Comparison of ENCODE assay signal across 16 cellular contexts in genomic region chr1:53948291-53948690, GRCh38. TPM values are rescaled to one million over a fixed set of nuclear protein-coding genes. Genes with fewer than 3 reads are reported as not detected.
DNase-seq lines count a peak whose midpoint lies in the region; ATAC-seq, FAIRE-seq and TF ChIP-seq lines count a peak whose summit lies in the region.
"Had no signal": no experiment of that assay in that cellular context is flagged by ENCODE, and none has a peak within 500 bp of the region (broad histone marks: within the 10 kb centered on the region; RNA-seq: fewer than 3 reads in every experiment).

No MANE protein-coding gene starts in this region.

- no peak overlapping the region for H3K27ac Mint-ChIP-seq in T-cell

- H3K4me3 ChIP-seq in HepG2 (replicated peaks in 1 of 3; ENCODE audit: insufficient read depth in 1 of 3, low read depth in 2 of 3, low read length in 3 of 3) (no peak overlapping the region), right lobe of liver (no peak overlapping the region), hepatocyte (no peak overlapping the region)
- H3K4me3 ChIP-seq: ovary had no signal

- H2AFZ ChIP-seq in HepG2 (ENCODE audit: low read length) (no peak overlapping the region), hepatocyte (no peak overlapping the region)

- H3K27ac ChIP-seq in HepG2 (ENCODE audit: extremely low read length, insufficient read depth, low read length) = no peak overlapping the region
- H3K27ac ChIP-seq in right lobe of liver = no peak overlapping the region
- H3K27ac ChIP-seq in hepatocyte = peak overlapping the region; percentile 98
- peak overlapping the region; percentile 3 for H3K27ac ChIP-seq in temporal lobe (ENCODE audit: low read depth, low read length)
- H3K27ac ChIP-seq: RWPE1 had no signal

- no peak for TF ChIP-seq CTCF in HepG2 (CRISPR knock-in tag; IDR thresholded peaks at IDR 0.05)
- TF ChIP-seq CTCF in right lobe of liver (IDR thresholded peaks at IDR 0.05) = no peak
- no peak for TF ChIP-seq CTCF in hepatocyte (IDR thresholded peaks at IDR 0.05; ENCODE audit: poor library complexity)
- no peak for TF ChIP-seq CTCF in GM13977 (IDR thresholded peaks at IDR 0.05; ENCODE audit: extremely low read depth, insufficient read depth, missing control alignments)

- 94% methylated on average over 5 of the region's 5 CpGs for WGBS in HepG2 (ENCODE audit: low lambda C conversion rate)
- WGBS in right lobe of liver (ENCODE audit: insufficient coverage, low coverage, low lambda C conversion rate, missing lambda C conversion rate) = 82% methylated on average over 5 of the region's 5 CpGs
- WGBS in hepatocyte (ENCODE audit: low lambda C conversion rate, missing lambda C conversion rate) = 93% methylated on average over 5 of the region's 5 CpGs

- in situ Hi-C loops in HepG2 (cut with HindIII; ENCODE audit: extremely low pct_ligation_motif_present, low pct_unique_long_range_greater_than_20kb) (no loop called here), GM13977 (cut with MboI; ENCODE audit: low pct_unique_long_range_greater_than_20kb, low sequenced_read_pairs, unreplicated experiment) (no loop called here)

- H3K4me2 ChIP-seq in HepG2 (ENCODE audit: low read depth, low read length) = peak overlapping the region; percentile 20; the same call in 1 of the 2 replicates
- peak overlapping the region; percentile 89 for H3K4me2 ChIP-seq in hepatocyte

- H4K20me1 ChIP-seq in HepG2 (ENCODE audit: insufficient read depth, low read length) (0 out of 2 replicates have a peak, but pooled peaks cover 4% of the 10 kb centered on the region), hepatocyte (ENCODE audit: insufficient read depth, poor library complexity, severe bottlenecking) (peaks cover 7% of the 10 kb centered on the region)

- peaks cover 8% of the 10 kb centered on the region for H3K36me3 Mint-ChIP-seq in T-cell

- no peaks in the 10 kb centered on the region for H3K9me3 ChIP-seq in HepG2 (ENCODE audit: low read length)
- H3K9me3 ChIP-seq in right lobe of liver = no peaks in the 10 kb centered on the region
- H3K9me3 ChIP-seq in hepatocyte (ENCODE audit: low read depth) = no peaks in the 10 kb centered on the region
- H3K9me3 ChIP-seq: ovary had no signal

- H3K27me3 ChIP-seq in HepG2 (ENCODE audit: control insufficient read depth in 1 of 2, insufficient read depth in 2 of 2, low read length in 2 of 2) (no peaks in the 10 kb centered on the region; a peak in 1 of 5 replicates), right lobe of liver (no peaks in the 10 kb centered on the region), hepatocyte (no peaks in the 10 kb centered on the region)
- H3K27me3 ChIP-seq: ovary had no signal

- no peak for ATAC-seq in HepG2
- no peak for ATAC-seq in right lobe of liver
- no peak for ATAC-seq in T-cell (replicated peaks in 1 of 4)

- DNase-seq in HepG2 (ENCODE audit: low spot score) (no peak), right lobe of liver (no peak), T-cell (no peak), hepatocyte (ENCODE audit: low spot score) (no peak), D341Med (ENCODE audit: low spot score) (no peak), GM13977 (ENCODE audit: low spot score) (no peak)
- DNase-seq in activated effector memory CD4-positive, alpha-beta T cell treated with anti-CD3 and anti-CD28 coated beads, Interleukin-2, amount 50 U/mL, for 16 hours = no peak
- DNase-seq: activated gamma-delta T cell; effector CD4-positive, alpha-beta T cell; stimulated activated naive CD4-positive, alpha-beta T cell treated with Interleukin-2 at 50 U/mL for 16 hours had no signal

- H3K9ac ChIP-seq in HepG2 (ENCODE audit: insufficient read depth, low read depth, low read length) = no peak overlapping the region

- H3K36me3 ChIP-seq in HepG2 (replicated peaks in 1 of 2; ENCODE audit: control insufficient read depth in 1 of 2, insufficient read depth in 2 of 2, low read length in 2 of 2) = peaks cover 10 to 27% of the 10 kb centered on the region in 2 experiments; a peak in 4 of 5 replicates
- peaks cover 0 to 9% (median 6%) of the 10 kb centered on the region in 4 donors for H3K36me3 ChIP-seq in right lobe of liver
- no peaks in the 10 kb centered on the region for H3K36me3 ChIP-seq in hepatocyte (replicated peaks; ENCODE audit: insufficient read depth, low read depth)
- H3K36me3 ChIP-seq: ovary had no signal

- BruUV-seq in HepG2 (replicated peaks; lab: Mats Ljungman, UMichigan) = no TSS peak

- peaks cover 38 to 43% (median 41%) of the 10 kb centered on the region in 3 donors for H3K4me1 Mint-ChIP-seq in T-cell

- H3K9me2 ChIP-seq in hepatocyte (replicated peaks; ENCODE audit: insufficient read depth) = no peaks in the 10 kb centered on the region

- POLR2A ChIA-PET in HepG2 (lab: Yijun Ruan, JAX) (interaction anchor here (1.1 to 1.7 kb wide), 4 partner anchors 8 to 88 kb away, joined by 3 to 7 read pairs (median 4); no protein-coding TSS in a partner anchor), T-cell (lab: Charles Lee) (interaction anchor here (0.5 to 0.7 kb wide), 2 partner anchors 89 to 104 kb away, joined by 3 to 4 read pairs; no protein-coding TSS in a partner anchor)

- H3K9me3 Mint-ChIP-seq in T-cell = no peaks in the 10 kb centered on the region
- H3K9me3 Mint-ChIP-seq: H9 had no signal

- TF ChIP-seq POLR2A in HepG2 (IDR thresholded peaks at IDR 0.05; ENCODE audit: insufficient read depth in 1 of 2, low read depth in 2 of 2, low read length in 2 of 2) (no peak), right lobe of liver (IDR thresholded peaks at IDR 0.05) (no peak)

- TF ChIP-seq EP300 in HepG2 (IDR thresholded peaks at IDR 0.05; ENCODE audit: low read depth in 2 of 2, low read length in 2 of 2) (no peak), HepG2 (CRISPR knock-in tag; IDR thresholded peaks at IDR 0.05; ENCODE audit: borderline replicate concordance) (no peak)

- no peaks in the 10 kb centered on the region for H3K27me3 Mint-ChIP-seq in T-cell

- H3K4me1 ChIP-seq in HepG2 (ENCODE audit: insufficient read depth, low read length) (peaks cover 62% of the 10 kb centered on the region), right lobe of liver (peaks cover 0 to 40% (median 0%) of the 10 kb centered on the region in 4 donors), hepatocyte (ENCODE audit: insufficient read depth) (peaks cover 21% of the 10 kb centered on the region)

- CTCF ChIA-PET in HepG2 (lab: Yijun Ruan, JAX; ENCODE audit: low intra/inter-chr PET ratio, low total read pairs) = interaction anchor here (0.7 to 4.2 kb wide), 5 partner anchors 11 to 134 kb away, joined by 3 to 53 read pairs (median 6); no protein-coding TSS in a partner anchor
- CTCF ChIA-PET in T-cell (lab: Charles Lee) = interaction anchor here (0.8 to 2.8 kb wide), 7 partner anchors 8 to 88 kb away, joined by 3 to 22 read pairs (median 5); no protein-coding TSS in a partner anchor

- no peak for FAIRE-seq in HepG2 (lab: Jason Lieb, UNC)

- intact Hi-C loops in HepG2 (cut with micrococcal nuclease; ENCODE audit: unreplicated experiment) = loop anchor here (5.0 kb wide), 1 partner anchor 56 kb away; the partner anchor contains the start of gene DIO1
- intact Hi-C loops in right lobe of liver (cut with DNase I) = loop anchor here in 1 of 2 donors (5.0 kb wide), 2 partner anchors 56 to 71 kb away; partner anchors contain the start of gene DIO1

- H3K4me3 Mint-ChIP-seq in T-cell = peak overlapping the region; percentile 17 to 96 (median 21)

- no peak for TF ChIP-seq RAD21 in HepG2 (CRISPR knock-in tag; IDR thresholded peaks at IDR 0.05)

- H3K79me2 ChIP-seq in HepG2 (ENCODE audit: insufficient read depth, low read length) = peaks cover 53% of the 10 kb centered on the region
- H3K79me2 ChIP-seq in hepatocyte = peaks cover 84% of the 10 kb centered on the region

RNA-seq across cellular contexts. Expression of gene LRRC42, which starts 2.1 kb away (rescaled TPM):
- 43.6 and 55.1 TPM in 2 replicates for total RNA-seq in HepG2 (2016; rRNA removed; fragmentation: Illumina TruSeq; extraction: Trizol)
- 14.7 and 15.5 TPM in 2 replicates for total RNA-seq in HepG2 (2016; cell fraction: cytosol; rRNA removed; fragmentation: Illumina TruSeq; extraction: Trizol; ENCODE audit: low read depth)
- total RNA-seq in HepG2 (2016; cell fraction: insoluble cytoplasmic fraction; rRNA removed; fragmentation: Illumina TruSeq; extraction: Trizol) = 40.9 and 54.9 TPM in 2 replicates
- total RNA-seq in HepG2 (2016; cell fraction: membrane; rRNA removed; fragmentation: Illumina TruSeq; extraction: Trizol) = 28.8 and 31.5 TPM in 2 replicates
- total RNA-seq in HepG2 (2016; cell fraction: nucleus; rRNA removed; fragmentation: Illumina TruSeq; extraction: Trizol) = 19.6 and 22.9 TPM in 2 replicates
- polyA plus RNA-seq in HepG2 (2011; rRNA removed) = 27.2 and 30.6 TPM in 2 replicates
- polyA plus RNA-seq in HepG2 (2011; cell fraction: cytosol; rRNA removed) = 23.7 and 24.0 TPM in 2 replicates
- polyA plus RNA-seq in HepG2 (2011; cell fraction: nucleus; rRNA removed) = 13.2 and 13.6 TPM in 2 replicates
- 30.5 and 31.4 TPM in 2 replicates for polyA plus RNA-seq in HepG2 (2012)
- 14.5 and 16.9 TPM in 2 replicates for polyA plus RNA-seq in HepG2 (2016; cell fraction: cytosol; fragmentation: Illumina TruSeq; extraction: Trizol; ENCODE audit: low read depth)
- 56.4 and 59.0 TPM in 2 replicates for polyA plus RNA-seq in HepG2 (2016; cell fraction: insoluble cytoplasmic fraction; fragmentation: Illumina TruSeq; extraction: Trizol; ENCODE audit: low read depth)
- 20.2 and 21.5 TPM in 2 replicates for polyA plus RNA-seq in HepG2 (2016; cell fraction: membrane; fragmentation: Illumina TruSeq; extraction: Trizol; ENCODE audit: low read depth)
- 33.1 and 36.6 TPM in 2 replicates for polyA plus RNA-seq in HepG2 (2016; cell fraction: nucleus; fragmentation: Illumina TruSeq; extraction: Trizol; ENCODE audit: insufficient read depth, low read depth)
- polyA minus RNA-seq in HepG2 (2011; rRNA and poly(A)+ RNA removed; ENCODE audit: low replicate concordance) = 18.6 and 20.1 TPM in 2 replicates
- 18.0 and 23.7 TPM in 2 replicates for polyA minus RNA-seq in HepG2 (2011; cell fraction: cytosol; rRNA and poly(A)+ RNA removed)
- polyA minus RNA-seq in HepG2 (2011; cell fraction: nucleus; rRNA and poly(A)+ RNA removed) = 8.9 and 14.4 TPM in 2 replicates
- 10 to 100 TPM in 4 of 6 experiments, 1 to 10 TPM in 2; 9.7 to 19.9 (median 14.8) TPM for total RNA-seq in right lobe of liver
- total RNA-seq in T-cell = 1 to 10 TPM; 6.3 to 8.8 (median 7.9) TPM
- total RNA-seq in hepatocyte = 56.6 and 64.4 TPM in 2 replicates
- polyA plus RNA-seq in hepatocyte = 58.2 and 62.7 TPM in 2 replicates
- 12.3 TPM for total RNA-seq in temporal lobe

RNA-seq across cellular contexts. Expression of gene IFT25, which starts 2.8 kb away (rescaled TPM):
- 48.0 and 52.8 TPM in 2 replicates for total RNA-seq in HepG2 (2016; rRNA removed; fragmentation: Illumina TruSeq; extraction: Trizol)
- 24.1 and 25.2 TPM in 2 replicates for total RNA-seq in HepG2 (2016; cell fraction: cytosol; rRNA removed; fragmentation: Illumina TruSeq; extraction: Trizol; ENCODE audit: low read depth)
- 51.0 and 53.3 TPM in 2 replicates for total RNA-seq in HepG2 (2016; cell fraction: insoluble cytoplasmic fraction; rRNA removed; fragmentation: Illumina TruSeq; extraction: Trizol)
- total RNA-seq in HepG2 (2016; cell fraction: membrane; rRNA removed; fragmentation: Illumina TruSeq; extraction: Trizol) = 25.7 and 27.9 TPM in 2 replicates
- total RNA-seq in HepG2 (2016; cell fraction: nucleus; rRNA removed; fragmentation: Illumina TruSeq; extraction: Trizol) = 33.4 and 40.9 TPM in 2 replicates
- polyA plus RNA-seq in HepG2 (2011; rRNA removed) = 12.7 and 19.7 TPM in 2 replicates
- 6.7 and 7.6 TPM in 2 replicates for polyA plus RNA-seq in HepG2 (2011; cell fraction: cytosol; rRNA removed)
- polyA plus RNA-seq in HepG2 (2011; cell fraction: nucleus; rRNA removed) = 9.1 and 12.2 TPM in 2 replicates
- polyA plus RNA-seq in HepG2 (2012) = 14.1 and 30.4 TPM in 2 replicates
- 34.6 and 42.0 TPM in 2 replicates for polyA plus RNA-seq in HepG2 (2016; cell fraction: cytosol; fragmentation: Illumina TruSeq; extraction: Trizol; ENCODE audit: low read depth)
- 68.1 and 73.1 TPM in 2 replicates for polyA plus RNA-seq in HepG2 (2016; cell fraction: insoluble cytoplasmic fraction; fragmentation: Illumina TruSeq; extraction: Trizol; ENCODE audit: low read depth)
- 29.4 and 29.9 TPM in 2 replicates for polyA plus RNA-seq in HepG2 (2016; cell fraction: membrane; fragmentation: Illumina TruSeq; extraction: Trizol; ENCODE audit: low read depth)
- polyA plus RNA-seq in HepG2 (2016; cell fraction: nucleus; fragmentation: Illumina TruSeq; extraction: Trizol; ENCODE audit: insufficient read depth, low read depth) = 50.9 and 56.0 TPM in 2 replicates
- 0.70 and 3.3 TPM in 2 replicates for polyA minus RNA-seq in HepG2 (2011; rRNA and poly(A)+ RNA removed; ENCODE audit: low replicate concordance)
- 3.1 and 3.6 TPM in 2 replicates for polyA minus RNA-seq in HepG2 (2011; cell fraction: cytosol; rRNA and poly(A)+ RNA removed)
- polyA minus RNA-seq in HepG2 (2011; cell fraction: nucleus; rRNA and poly(A)+ RNA removed) = 30.0 and 36.9 TPM in 2 replicates
- 10 to 100 TPM; 11.7 to 19.3 (median 12.9) TPM for total RNA-seq in right lobe of liver
- total RNA-seq in T-cell = 10 to 100 TPM; 24.5 to 33.1 (median 31.2) TPM
- 27.4 and 28.0 TPM in 2 replicates for total RNA-seq in hepatocyte
- 69.0 and 69.2 TPM in 2 replicates for polyA plus RNA-seq in hepatocyte
- total RNA-seq in temporal lobe = 15.2 TPM

RNA-seq across cellular contexts. Expression of gene DIO1, which starts 54.3 kb away (rescaled TPM):
- 31.1 and 45.6 TPM in 2 replicates for total RNA-seq in HepG2 (2016; rRNA removed; fragmentation: Illumina TruSeq; extraction: Trizol)
- 6.5 and 7.5 TPM in 2 replicates for total RNA-seq in HepG2 (2016; cell fraction: cytosol; rRNA removed; fragmentation: Illumina TruSeq; extraction: Trizol; ENCODE audit: low read depth)
- 32.5 and 46.6 TPM in 2 replicates for total RNA-seq in HepG2 (2016; cell fraction: insoluble cytoplasmic fraction; rRNA removed; fragmentation: Illumina TruSeq; extraction: Trizol)
- total RNA-seq in HepG2 (2016; cell fraction: membrane; rRNA removed; fragmentation: Illumina TruSeq; extraction: Trizol) = 19.8 and 20.1 TPM in 2 replicates
- total RNA-seq in HepG2 (2016; cell fraction: nucleus; rRNA removed; fragmentation: Illumina TruSeq; extraction: Trizol) = 40.7 and 43.4 TPM in 2 replicates
- polyA plus RNA-seq in HepG2 (2011; rRNA removed) = 13.5 and 16.3 TPM in 2 replicates
- polyA plus RNA-seq in HepG2 (2011; cell fraction: cytosol; rRNA removed) = 11.0 and 14.6 TPM in 2 replicates
- polyA plus RNA-seq in HepG2 (2011; cell fraction: nucleus; rRNA removed) = 6.9 and 7.0 TPM in 2 replicates
- polyA plus RNA-seq in HepG2 (2012) = 8.0 and 13.8 TPM in 2 replicates
- 4.3 and 4.9 TPM in 2 replicates for polyA plus RNA-seq in HepG2 (2016; cell fraction: cytosol; fragmentation: Illumina TruSeq; extraction: Trizol; ENCODE audit: low read depth)
- polyA plus RNA-seq in HepG2 (2016; cell fraction: insoluble cytoplasmic fraction; fragmentation: Illumina TruSeq; extraction: Trizol; ENCODE audit: low read depth) = 27.2 and 29.7 TPM in 2 replicates
- 9.8 and 10.5 TPM in 2 replicates for polyA plus RNA-seq in HepG2 (2016; cell fraction: membrane; fragmentation: Illumina TruSeq; extraction: Trizol; ENCODE audit: low read depth)
- polyA plus RNA-seq in HepG2 (2016; cell fraction: nucleus; fragmentation: Illumina TruSeq; extraction: Trizol; ENCODE audit: insufficient read depth, low read depth) = 59.0 and 63.1 TPM in 2 replicates
- polyA minus RNA-seq in HepG2 (2011; rRNA and poly(A)+ RNA removed; ENCODE audit: low replicate concordance) = 20.1 TPM in 1 of 2 replicates, not detected in the other
- 7.8 and 8.1 TPM in 2 replicates for polyA minus RNA-seq in HepG2 (2011; cell fraction: cytosol; rRNA and poly(A)+ RNA removed)
- 13.6 and 13.8 TPM in 2 replicates for polyA minus RNA-seq in HepG2 (2011; cell fraction: nucleus; rRNA and poly(A)+ RNA removed)
- total RNA-seq in right lobe of liver = 100 to 1,000 TPM in 3 of 6 experiments, 10 to 100 TPM in 3; 27.2 to 132 (median 72.1) TPM
- not detected for total RNA-seq in T-cell
- total RNA-seq in hepatocyte = 28.7 and 31.2 TPM in 2 replicates
- polyA plus RNA-seq in hepatocyte = 12.4 and 24.2 TPM in 2 replicates
- total RNA-seq in temporal lobe = not detected
- total RNA-seq: H9, lung microvascular endothelial cell had no signal
- polyA plus RNA-seq: BJ, ovary had no signal

RNA-seq across cellular contexts. Expression of gene YIPF1, which starts 58.7 kb away (rescaled TPM):
- 19.0 and 21.1 TPM in 2 replicates for total RNA-seq in HepG2 (2016; rRNA removed; fragmentation: Illumina TruSeq; extraction: Trizol)
- total RNA-seq in HepG2 (2016; cell fraction: cytosol; rRNA removed; fragmentation: Illumina TruSeq; extraction: Trizol; ENCODE audit: low read depth) = 7.5 and 9.3 TPM in 2 replicates
- 18.1 and 18.6 TPM in 2 replicates for total RNA-seq in HepG2 (2016; cell fraction: insoluble cytoplasmic fraction; rRNA removed; fragmentation: Illumina TruSeq; extraction: Trizol)
- total RNA-seq in HepG2 (2016; cell fraction: membrane; rRNA removed; fragmentation: Illumina TruSeq; extraction: Trizol) = 16.3 and 17.7 TPM in 2 replicates
- 17.0 and 19.0 TPM in 2 replicates for total RNA-seq in HepG2 (2016; cell fraction: nucleus; rRNA removed; fragmentation: Illumina TruSeq; extraction: Trizol)
- 30.8 and 31.9 TPM in 2 replicates for polyA plus RNA-seq in HepG2 (2011; rRNA removed)
- polyA plus RNA-seq in HepG2 (2011; cell fraction: cytosol; rRNA removed) = 23.5 and 33.7 TPM in 2 replicates
- 13.9 and 16.7 TPM in 2 replicates for polyA plus RNA-seq in HepG2 (2011; cell fraction: nucleus; rRNA removed)
- 13.4 and 20.3 TPM in 2 replicates for polyA plus RNA-seq in HepG2 (2012)
- 7.9 and 13.0 TPM in 2 replicates for polyA plus RNA-seq in HepG2 (2016; cell fraction: cytosol; fragmentation: Illumina TruSeq; extraction: Trizol; ENCODE audit: low read depth)
- polyA plus RNA-seq in HepG2 (2016; cell fraction: insoluble cytoplasmic fraction; fragmentation: Illumina TruSeq; extraction: Trizol; ENCODE audit: low read depth) = 20.3 and 20.4 TPM in 2 replicates
- polyA plus RNA-seq in HepG2 (2016; cell fraction: membrane; fragmentation: Illumina TruSeq; extraction: Trizol; ENCODE audit: low read depth) = 14.9 and 17.0 TPM in 2 replicates
- 24.4 and 26.4 TPM in 2 replicates for polyA plus RNA-seq in HepG2 (2016; cell fraction: nucleus; fragmentation: Illumina TruSeq; extraction: Trizol; ENCODE audit: insufficient read depth, low read depth)
- 26.9 and 28.2 TPM in 2 replicates for polyA minus RNA-seq in HepG2 (2011; rRNA and poly(A)+ RNA removed; ENCODE audit: low replicate concordance)
- polyA minus RNA-seq in HepG2 (2011; cell fraction: cytosol; rRNA and poly(A)+ RNA removed) = 9.4 and 12.6 TPM in 2 replicates
- polyA minus RNA-seq in HepG2 (2011; cell fraction: nucleus; rRNA and poly(A)+ RNA removed) = 10.3 and 15.3 TPM in 2 replicates
- 10 to 100 TPM; 20.5 to 34.5 (median 25.4) TPM for total RNA-seq in right lobe of liver
- total RNA-seq in T-cell = 10 to 100 TPM; 11.5 to 17.2 (median 14.5) TPM
- 34.0 and 40.4 TPM in 2 replicates for total RNA-seq in hepatocyte
- polyA plus RNA-seq in hepatocyte = 27.7 and 29.6 TPM in 2 replicates
- 12.5 TPM for total RNA-seq in temporal lobe

Comparison
In these comparisons a context has a peak if more than half of its experiments do, and no peak if none do; other contexts are left out.
1. H3K27ac ChIP-seq: peak in hepatocyte (single experiment) and temporal lobe (single experiment); none in HepG2 (single experiment) and right lobe of liver (0 of 3).